ENCODE assay signal across 8 cellular contexts in the genomic region with DNA sequence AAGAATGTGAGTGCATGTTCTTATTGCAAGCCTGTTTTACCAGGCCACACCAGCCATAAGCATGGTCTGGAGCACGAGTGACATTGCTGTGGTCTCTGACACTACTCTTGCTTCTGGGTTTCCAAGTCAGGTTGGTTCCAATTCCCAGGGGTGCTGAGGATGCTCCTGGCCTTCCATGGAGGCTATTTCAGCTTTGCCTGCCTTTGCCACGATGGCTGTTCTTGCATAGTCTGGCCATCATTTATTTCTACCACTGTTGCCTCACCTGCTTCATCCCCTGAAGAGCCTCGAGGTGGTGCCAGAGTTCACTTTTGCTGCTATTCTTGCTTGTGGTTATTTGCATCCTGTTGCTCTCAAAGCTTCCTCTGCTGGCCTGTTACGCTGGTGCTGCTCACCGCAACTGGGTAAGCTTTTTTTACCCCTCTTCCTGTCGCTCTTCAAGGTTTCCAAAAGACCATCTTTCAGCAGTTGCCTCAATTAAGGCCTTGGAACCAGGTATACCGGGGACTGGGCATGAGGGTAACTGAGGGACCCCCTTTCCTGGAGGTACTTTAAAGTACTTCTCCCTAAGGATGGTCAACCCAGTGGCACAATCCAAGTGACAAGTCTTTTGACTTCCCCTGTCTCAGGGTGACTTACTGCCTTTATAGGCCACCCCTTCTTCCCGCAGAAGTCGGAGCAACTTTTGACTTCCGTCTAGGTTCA.
DNase-seq lines count a peak whose midpoint lies in the region; ATAC-seq, FAIRE-seq and TF ChIP-seq lines count a peak whose summit lies in the region.

No MANE protein-coding gene starts in this region.

- no peaks in the 10 kb centered on the region for H3K79me2 ChIP-seq in astrocyte (ENCODE audit: insufficient read depth, low read length)

- H3K27ac ChIP-seq in astrocyte (ENCODE audit: low read depth, low read length), result no peak overlapping the region

- no peaks in the 10 kb centered on the region for H3K27me3 ChIP-seq in astrocyte (ENCODE audit: insufficient read depth, low read length)

- no peaks in the 10 kb centered on the region for H3K9me3 ChIP-seq in astrocyte (ENCODE audit: insufficient read depth, low read depth, low read length)

- H3K27me3 Mint-ChIP-seq in T-helper 2 cell treated with Interferon-gamma antibody and Interleukin-4, amounts not matched to agents 5 μg/mL and 100 μg/mL, for 36 hours (ENCODE audit: low read depth), result no peaks in the 10 kb centered on the region
- no peaks in the 10 kb centered on the region for H3K27me3 Mint-ChIP-seq in astrocyte (ENCODE audit: low read depth, unreplicated experiment)

- H3K4me3 Mint-ChIP-seq in T-helper 2 cell treated with Interferon-gamma antibody and Interleukin-4, amounts not matched to agents 5 μg/mL and 100 μg/mL, for 36 hours, result peak overlapping the region; percentile 82
- no peak overlapping the region for H3K4me3 Mint-ChIP-seq in astrocyte (ENCODE audit: unreplicated experiment)

- no peak overlapping the region for H3K9ac ChIP-seq in astrocyte (ENCODE audit: low read length)

- DNase-seq in GM03348 (ENCODE audit: low spot score), result peak; percentile 70
- DNase-seq in KBM-7, result peak; percentile 56
- peak; percentile 72 for DNase-seq in T-helper 2 cell treated with Interferon-gamma antibody and Interleukin-4, amounts not matched to agents 5 μg/mL and 100 μg/mL, for 36 hours (ENCODE audit: low spot score)
- peak; percentile 49 for DNase-seq in astrocyte (ENCODE audit: low read depth)
- DNase-seq in kidney tubule cell (ENCODE audit: low spot score), result peak; percentile 73
- peak; percentile 49 for DNase-seq in stimulated activated CD8-positive, alpha-beta memory T cell treated with anti-CD3 and anti-CD28 coated beads, Interleukin-12 subunit alpha, Interleukin-12 subunit beta, amount 100 ng/mL, for 1 hour (ENCODE audit: low read depth)
- DNase-seq in epidermal melanocyte (ENCODE audit: insufficient read length, low spot score), result no peak

- ATAC-seq in GM21723 (IDR thresholded peaks at IDR 0.05; ENCODE audit: unreplicated experiment), result peak; percentile 100

- H3K4me1 ChIP-seq in astrocyte (ENCODE audit: insufficient read depth, low read length), result no peaks in the 10 kb centered on the region

- H3K9me3 Mint-ChIP-seq in T-helper 2 cell treated with Interferon-gamma antibody and Interleukin-4, amounts not matched to agents 5 μg/mL and 100 μg/mL, for 36 hours, result peaks cover 10% of the 10 kb centered on the region
- H3K9me3 Mint-ChIP-seq in astrocyte (ENCODE audit: unreplicated experiment), result peaks cover under 1% of the 10 kb centered on the region

- H3K36me3 Mint-ChIP-seq in T-helper 2 cell treated with Interferon-gamma antibody and Interleukin-4, amounts not matched to agents 5 μg/mL and 100 μg/mL, for 36 hours (ENCODE audit: low read depth), result peaks cover 19% of the 10 kb centered on the region
- H3K36me3 Mint-ChIP-seq in astrocyte (ENCODE audit: low read depth, unreplicated experiment), result peaks cover 4% of the 10 kb centered on the region

- H3K4me1 Mint-ChIP-seq in T-helper 2 cell treated with Interferon-gamma antibody and Interleukin-4, amounts not matched to agents 5 μg/mL and 100 μg/mL, for 36 hours (ENCODE audit: low read depth), result peaks cover 50% of the 10 kb centered on the region
- no peaks in the 10 kb centered on the region for H3K4me1 Mint-ChIP-seq in astrocyte (ENCODE audit: low read depth, unreplicated experiment)

- H4K20me1 ChIP-seq in astrocyte (ENCODE audit: insufficient read depth, low read length), result no peaks in the 10 kb centered on the region

- H3K4me2 ChIP-seq in astrocyte (ENCODE audit: low read length), result no peak overlapping the region

- no peak overlapping the region for H2AFZ ChIP-seq in astrocyte (ENCODE audit: low read depth, low read length)

- no peaks in the 10 kb centered on the region for H3K36me3 ChIP-seq in astrocyte (ENCODE audit: insufficient read depth, low read length)

- H3K4me3 ChIP-seq in astrocyte (ENCODE audit: insufficient read depth, low read depth, low read length), result no peak overlapping the region

- in situ Hi-C loops in KBM-7 (cut with MboI; ENCODE audit: low pct_unique_long_range_greater_than_20kb, low sequenced_read_pairs), result no loop called here

- FAIRE-seq in astrocyte (lab: Jason Lieb, UNC), result peak; percentile 81

- TF ChIP-seq CTCF in astrocyte (IDR thresholded peaks at IDR 0.05; ENCODE audit: insufficient read depth, low read depth, low read length), result peak; percentile 73

- H3K27ac Mint-ChIP-seq in T-helper 2 cell treated with Interferon-gamma antibody and Interleukin-4, amounts not matched to agents 5 μg/mL and 100 μg/mL, for 36 hours, result peak overlapping the region; percentile 92
- no peak overlapping the region for H3K27ac Mint-ChIP-seq in astrocyte (ENCODE audit: unreplicated experiment)
